In the genomic region with DNA sequence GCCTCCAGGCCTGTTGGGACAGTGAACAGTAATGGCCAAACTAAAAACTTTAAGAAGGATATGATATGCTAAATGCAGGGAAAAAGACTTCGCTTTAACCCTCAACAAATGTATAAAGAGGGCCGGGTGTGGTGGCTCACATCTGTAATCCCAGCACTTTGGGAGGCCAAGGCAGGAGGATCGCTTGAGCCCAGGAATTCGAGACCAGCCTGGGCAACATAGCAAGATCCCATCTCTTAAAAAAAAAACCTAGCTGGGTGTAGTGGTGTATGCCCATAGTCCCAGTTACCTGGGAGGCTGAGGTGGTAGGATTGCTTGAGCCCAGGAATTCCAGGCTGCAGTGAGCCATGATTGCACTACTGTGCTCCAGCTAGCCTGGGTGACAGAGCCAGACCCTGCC, we compare ENCODE assay signal across 7 cellular contexts. TPM values are rescaled to one million over a fixed set of nuclear protein-coding genes. Genes with fewer than 3 reads are reported as not detected.
DNase-seq lines count a peak whose midpoint lies in the region; ATAC-seq, FAIRE-seq and TF ChIP-seq lines count a peak whose summit lies in the region.
"Not testable (repeated sequence)": the region's sequence is repeated elsewhere in the genome, so short reads cannot be mapped to it uniquely, and the experiment has no call there.

No MANE protein-coding gene starts in this region.

- not testable (repeated sequence) for FAIRE-seq in K562 (lab: Jason Lieb, UNC); HepG2 (lab: Jason Lieb, UNC)

- H3K9me1 ChIP-seq in K562 (ENCODE audit: control insufficient read depth, insufficient read depth, low read length) = not testable (repeated sequence)

- not testable (repeated sequence) for H3K27me3 ChIP-seq in GM23248 (replicated peaks; ENCODE audit: insufficient read depth); K562 (ENCODE audit: control insufficient read depth in 2 of 2, insufficient read depth in 2 of 2, low read length in 2 of 2); HepG2 (ENCODE audit: control insufficient read depth in 1 of 2, insufficient read depth in 2 of 2, low read length in 2 of 2); psoas muscle (ENCODE audit: insufficient read depth in 3 of 3, low read length in 2 of 3); subcutaneous abdominal adipose tissue (ENCODE audit: control insufficient read depth in 5 of 5, insufficient read depth in 4 of 5, low read length in 5 of 5)

- H3K4me3 ChIP-seq in GM23248; K562; HepG2 (replicated peaks in 1 of 3; ENCODE audit: insufficient read depth in 1 of 3, low read depth in 2 of 3, low read length in 3 of 3); psoas muscle; subcutaneous abdominal adipose tissue (ENCODE audit: low read depth in 1 of 5, low read length in 5 of 5): not testable (repeated sequence)

- not testable (repeated sequence) for H3K36me3 ChIP-seq in GM23248 (ENCODE audit: low read depth); HepG2 (replicated peaks in 1 of 2; ENCODE audit: control insufficient read depth in 1 of 2, insufficient read depth in 2 of 2, low read length in 2 of 2); psoas muscle (ENCODE audit: insufficient read depth in 1 of 2, low read depth in 1 of 2); subcutaneous abdominal adipose tissue (ENCODE audit: control insufficient read depth in 5 of 5, insufficient read depth in 5 of 5, low read length in 5 of 5)
- H3K36me3 ChIP-seq in K562 (ENCODE audit: control insufficient read depth, insufficient read depth, low read length) = peaks cover 47% of the 10 kb centered on the region

- CTCF ChIA-PET in RWPE1 (lab: Yijun Ruan, JAX); K562 (lab: Yijun Ruan, JAX; ENCODE audit: low intra/inter-chr PET ratio); HepG2 (lab: Yijun Ruan, JAX; ENCODE audit: low intra/inter-chr PET ratio, low total read pairs): not testable (repeated sequence)

- TF ChIP-seq EP300 in K562 (IDR thresholded peaks at IDR 0.05; ENCODE audit: low read length); HepG2 (IDR thresholded peaks at IDR 0.05; ENCODE audit: low read depth in 2 of 2, low read length in 2 of 2); HepG2 (CRISPR knock-in tag; IDR thresholded peaks at IDR 0.05; ENCODE audit: borderline replicate concordance): not testable (repeated sequence)

- peaks cover 17% of the 10 kb centered on the region for H3K36me3 Mint-ChIP-seq in effector memory CD8-positive, alpha-beta T cell (ENCODE audit: insufficient read depth)

- H3K79me2 ChIP-seq in GM23248 (ENCODE audit: insufficient read depth) = peaks cover 99% of the 10 kb centered on the region
- peaks cover 96% of the 10 kb centered on the region for H3K79me2 ChIP-seq in K562 (ENCODE audit: control insufficient read depth, insufficient read depth, low read length)
- H3K79me2 ChIP-seq in HepG2 (ENCODE audit: insufficient read depth, low read length) = peaks cover 93% of the 10 kb centered on the region

- H4K20me1 ChIP-seq in GM23248 (ENCODE audit: insufficient read depth) = not testable (repeated sequence)
- H4K20me1 ChIP-seq in K562 (replicated peaks; ENCODE audit: control insufficient read depth, insufficient read depth, low read length) = peaks cover 26% of the 10 kb centered on the region
- H4K20me1 ChIP-seq in HepG2 (ENCODE audit: insufficient read depth, low read length) = peaks cover 39% of the 10 kb centered on the region

- WGBS in GM23248 (ENCODE audit: low coverage in 1 of 2, low lambda C conversion rate in 2 of 2, missing lambda C conversion rate in 2 of 2), 2 experiments = 99 to 100% methylated on average over 4 of the region's 4 CpGs
- WGBS in K562 (ENCODE audit: insufficient coverage, low coverage, missing lambda C conversion rate) = 92% methylated on average over 4 of the region's 4 CpGs
- 99% methylated on average over 4 of the region's 4 CpGs for WGBS in HepG2 (ENCODE audit: low lambda C conversion rate)
- WGBS in psoas muscle, 3 donors = 96 to 98% (median 96%) methylated on average over 4 of the region's 4 CpGs

- not testable (repeated sequence) for DNase-seq in GM23248; RWPE1 (ENCODE audit: low spot score); K562 (ENCODE audit: extremely low read depth in 1 of 4, low spot score in 3 of 4); effector memory CD8-positive, alpha-beta T cell; HepG2 (ENCODE audit: low spot score); psoas muscle

- peaks cover 48 to 63% of the 10 kb centered on the region in 2 donors for H3K4me1 Mint-ChIP-seq in effector memory CD8-positive, alpha-beta T cell (ENCODE audit: low read depth in 2 of 2)

- H3K4me2 ChIP-seq in GM23248 (ENCODE audit: unreplicated experiment); K562 (ENCODE audit: insufficient read depth, low read length); HepG2 (ENCODE audit: low read depth, low read length): not testable (repeated sequence)

- not testable (repeated sequence) for H3K27me3 Mint-ChIP-seq in effector memory CD8-positive, alpha-beta T cell

- not testable (repeated sequence) for TF ChIP-seq RAD21 in K562 (CRISPR knock-in tag; conservative IDR thresholded peaks at IDR 0.05 in 1 of 2, IDR thresholded peaks at IDR 0.05 in 1 of 2); HepG2 (CRISPR knock-in tag; IDR thresholded peaks at IDR 0.05)

- ATAC-seq in K562; effector memory CD8-positive, alpha-beta T cell (replicated peaks); HepG2: not testable (repeated sequence)
- ATAC-seq in psoas muscle = peak in 1 of 4 donors; percentile 7

- not testable (repeated sequence) for H3K9me2 ChIP-seq in GM23248 (ENCODE audit: insufficient read depth)

- peak overlapping the region; percentile 61 to 75 for H3K27ac Mint-ChIP-seq in effector memory CD8-positive, alpha-beta T cell

- not testable (repeated sequence) for H3K4me3 Mint-ChIP-seq in effector memory CD8-positive, alpha-beta T cell

- H3F3A ChIP-seq in GM23248 (ENCODE audit: insufficient read depth) = peaks cover 23% of the 10 kb centered on the region

- in situ Hi-C loops in GM23248 (cut with MboI); K562 (cut with MboI); HepG2 (cut with HindIII; ENCODE audit: extremely low pct_ligation_motif_present, low pct_unique_long_range_greater_than_20kb): not testable (repeated sequence)

- H3K9me3 ChIP-seq in GM23248 (ENCODE audit: low read depth); K562 (replicated peaks; ENCODE audit: control insufficient read depth, insufficient read depth, low read depth, low read length); HepG2 (ENCODE audit: low read length); psoas muscle; subcutaneous abdominal adipose tissue (ENCODE audit: control insufficient read depth in 5 of 5, low read length in 5 of 5): not testable (repeated sequence)

- H3K9ac ChIP-seq in GM23248; K562 (ENCODE audit: insufficient read depth in 1 of 2, low read depth in 2 of 2, low read length in 2 of 2); HepG2 (ENCODE audit: insufficient read depth, low read depth, low read length); subcutaneous abdominal adipose tissue (ENCODE audit: low read length in 5 of 5): not testable (repeated sequence)

- not testable (repeated sequence) for TF ChIP-seq CTCF in RWPE1 (conservative IDR thresholded peaks at IDR 0.05; ENCODE audit: low read depth); K562 (IDR thresholded peaks at IDR 0.05 in 2 of 3, conservative IDR thresholded peaks at IDR 0.05 in 1 of 3; ENCODE audit: insufficient read depth in 2 of 3, low read depth in 1 of 3, low read length in 3 of 3); HepG2 (CRISPR knock-in tag; IDR thresholded peaks at IDR 0.05); psoas muscle (IDR thresholded peaks at IDR 0.05)

- not testable (repeated sequence) for H3K9me3 Mint-ChIP-seq in effector memory CD8-positive, alpha-beta T cell

- intact Hi-C loops in K562 (cut with micrococcal nuclease); HepG2 (cut with micrococcal nuclease; ENCODE audit: unreplicated experiment): not testable (repeated sequence)
- intact Hi-C loops in psoas muscle (cut with DNase I) = loop anchor here in 1 of 2 donors (5.0 kb wide), 1 partner anchor 50 kb away; no protein-coding TSS in a partner anchor

- POLR2A ChIA-PET in RWPE1 (lab: Yijun Ruan, JAX; ENCODE audit: low non-redundant PET) = not testable (repeated sequence)
- POLR2A ChIA-PET in K562 (lab: Yijun Ruan, JAX) = interaction anchor here (0.5 to 5.3 kb wide), 4 partner anchors 9 to 1125 kb away, joined by 3 to 46 read pairs (median 12); no protein-coding TSS in a partner anchor
- POLR2A ChIA-PET in HepG2 (lab: Yijun Ruan, JAX) = interaction anchor here (0.8 to 1.0 kb wide), 3 partner anchors 29 to 108 kb away, joined by 3 read pairs; no protein-coding TSS in a partner anchor

- H3K27ac ChIP-seq in GM23248 = peak overlapping the region; percentile 44
- H3K27ac ChIP-seq in RWPE1 = peak overlapping the region; percentile 27
- H3K27ac ChIP-seq in K562 (ENCODE audit: extremely low read depth, low read depth, low read length); HepG2 (ENCODE audit: extremely low read length, insufficient read depth, low read length): not testable (repeated sequence)
- peak overlapping the region; percentile 30 for H3K27ac ChIP-seq in psoas muscle
- peak overlapping the region; percentile 21 for H3K27ac ChIP-seq in subcutaneous abdominal adipose tissue (ENCODE audit: low read depth, low read length)

- not testable (repeated sequence) for BruUV-seq in K562 (replicated peaks; lab: Mats Ljungman, UMichigan); HepG2 (replicated peaks; lab: Mats Ljungman, UMichigan)

- not testable (repeated sequence) for TF ChIP-seq POLR2A in K562 (conservative IDR thresholded peaks at IDR 0.05); HepG2 (IDR thresholded peaks at IDR 0.05; ENCODE audit: insufficient read depth in 1 of 2, low read depth in 2 of 2, low read length in 2 of 2)

- H3K4me1 ChIP-seq in GM23248 (ENCODE audit: insufficient read depth) (peaks cover 25% of the 10 kb centered on the region), K562 (replicated peaks in 1 of 2; ENCODE audit: control insufficient read depth in 2 of 2, insufficient read depth in 2 of 2, low read length in 2 of 2) (peaks cover 3 to 12% of the 10 kb centered on the region in 2 experiments; a peak in 3 of 5 replicates), psoas muscle (peaks cover 61% of the 10 kb centered on the region), subcutaneous abdominal adipose tissue (ENCODE audit: control insufficient read depth in 5 of 5, insufficient read depth in 5 of 5, low read length in 5 of 5) (peaks cover 3 to 27% (median 14%) of the 10 kb centered on the region in 5 donors)
- not testable (repeated sequence) for H3K4me1 ChIP-seq in HepG2 (ENCODE audit: insufficient read depth, low read length)

- not testable (repeated sequence) for H2AFZ ChIP-seq in GM23248; K562 (ENCODE audit: low read depth, low read length); HepG2 (ENCODE audit: low read length)

RNA-seq across cellular contexts. Expression of gene KIAA0232, which starts 14.8 kb away (rescaled TPM):
- 20.6 and 32.6 TPM in 2 replicates for total RNA-seq in GM23248 (2014; rRNA removed; shearing (Covaris generic))
- polyA plus RNA-seq in GM23248 (2016; fragmentation: Nextera tagmentation; extraction: Ambion mirVana) (20.7 and 21.7 TPM in 2 replicates), K562 (2011; rRNA removed) (17.4 and 17.9 TPM in 2 replicates), K562 (2014; fragmentation: Illumina TruSeq; extraction: Trizol) (11.8 and 13.0 TPM in 2 replicates), K562 (2014; fragmentation: Nextera tagmentation; extraction: Ambion mirVana) (1 to 10 TPM; 3.5 to 4.2 TPM), K562 (2014; rRNA removed) (10.1 and 11.9 TPM in 2 replicates), HepG2 (2011; rRNA removed) (7.8 and 8.1 TPM in 2 replicates), psoas muscle (10 to 100 TPM in 2 of 3 donors, 1 to 10 TPM in 1; 8.7 to 53.3 (median 20.8) TPM)
- 83.2 and 85.7 TPM in 2 replicates for total RNA-seq in K562 (2011; cell fraction: chromatin; rRNA removed; ENCODE audit: low replicate concordance)
- 15.8 and 19.9 TPM in 2 replicates for total RNA-seq in K562 (2011; cell fraction: nucleolus; rRNA removed)
- total RNA-seq in K562 (2011; cell fraction: nucleoplasm; rRNA removed) = 25.1 and 27.5 TPM in 2 replicates
- total RNA-seq in K562 (2014; rRNA removed) (9.0 and 9.5 TPM in 2 replicates), K562 (2014; rRNA removed; fragmentation: Illumina TruSeq; extraction: Trizol) (16.0 and 18.7 TPM in 2 replicates), K562 (2015; rRNA removed; fragmentation: Illumina TruSeq; extraction: Trizol) (13.0 and 13.6 TPM in 2 replicates), K562 (2021) (14.7 TPM in 2 replicates), HepG2 (2016; rRNA removed; fragmentation: Illumina TruSeq; extraction: Trizol) (17.1 and 24.1 TPM in 2 replicates), psoas muscle (10 to 100 TPM; 50.9 to 79.8 (median 56.8) TPM)
- polyA plus RNA-seq in K562 (2011; cell fraction: cytosol; rRNA removed) = 6.1 and 8.0 TPM in 2 replicates
- polyA plus RNA-seq in K562 (2011; cell fraction: nucleus; rRNA removed) = 14.6 and 18.0 TPM in 2 replicates
- 7.9 and 12.6 TPM in 2 replicates for polyA plus RNA-seq in K562 (2012)
- 26.5 and 30.1 TPM in 2 replicates for polyA minus RNA-seq in K562 (2011; rRNA and poly(A)+ RNA removed)
- 7.4 and 10.6 TPM in 2 replicates for polyA minus RNA-seq in K562 (2011; cell fraction: cytosol; rRNA and poly(A)+ RNA removed)
- 15.9 and 24.1 TPM in 2 replicates for polyA minus RNA-seq in K562 (2011; cell fraction: nucleus; rRNA and poly(A)+ RNA removed)
- 10.8 and 11.4 TPM in 2 replicates for total RNA-seq in HepG2 (2016; cell fraction: cytosol; rRNA removed; fragmentation: Illumina TruSeq; extraction: Trizol; ENCODE audit: low read depth)
- total RNA-seq in HepG2 (2016; cell fraction: insoluble cytoplasmic fraction; rRNA removed; fragmentation: Illumina TruSeq; extraction: Trizol) = 17.2 and 22.3 TPM in 2 replicates
- 11.9 and 12.9 TPM in 2 replicates for total RNA-seq in HepG2 (2016; cell fraction: membrane; rRNA removed; fragmentation: Illumina TruSeq; extraction: Trizol)
- total RNA-seq in HepG2 (2016; cell fraction: nucleus; rRNA removed; fragmentation: Illumina TruSeq; extraction: Trizol) = 25.6 and 32.5 TPM in 2 replicates
- 3.8 and 5.9 TPM in 2 replicates for polyA plus RNA-seq in HepG2 (2011; cell fraction: cytosol; rRNA removed)
- polyA plus RNA-seq in HepG2 (2011; cell fraction: nucleus; rRNA removed) = 9.7 and 12.4 TPM in 2 replicates
- 10.7 and 10.9 TPM in 2 replicates for polyA plus RNA-seq in HepG2 (2012)
- polyA plus RNA-seq in HepG2 (2016; cell fraction: cytosol; fragmentation: Illumina TruSeq; extraction: Trizol; ENCODE audit: low read depth) = 0.92 and 1.4 TPM in 2 replicates
- polyA plus RNA-seq in HepG2 (2016; cell fraction: insoluble cytoplasmic fraction; fragmentation: Illumina TruSeq; extraction: Trizol; ENCODE audit: low read depth) = 13.7 and 13.8 TPM in 2 replicates
- polyA plus RNA-seq in HepG2 (2016; cell fraction: membrane; fragmentation: Illumina TruSeq; extraction: Trizol; ENCODE audit: low read depth) = 2.4 and 2.8 TPM in 2 replicates
- 20.4 and 20.5 TPM in 2 replicates for polyA plus RNA-seq in HepG2 (2016; cell fraction: nucleus; fragmentation: Illumina TruSeq; extraction: Trizol; ENCODE audit: insufficient read depth, low read depth)
- 22.4 and 23.8 TPM in 2 replicates for polyA minus RNA-seq in HepG2 (2011; rRNA and poly(A)+ RNA removed; ENCODE audit: low replicate concordance)
- polyA minus RNA-seq in HepG2 (2011; cell fraction: cytosol; rRNA and poly(A)+ RNA removed) = 6.6 and 9.1 TPM in 2 replicates
- 29.7 and 41.5 TPM in 2 replicates for polyA minus RNA-seq in HepG2 (2011; cell fraction: nucleus; rRNA and poly(A)+ RNA removed)
